23 cellular contexts compared by ENCODE assay signal in genomic region chr13:94455414-94455813, GRCh38. TPM values are rescaled to one million over a fixed set of nuclear protein-coding genes. Genes with fewer than 3 reads are reported as not detected.
"Had no signal": no experiment of that assay in that cellular context is flagged by ENCODE, and none has a peak within 500 bp of the region (broad histone marks: within the 10 kb centered on the region; RNA-seq: fewer than 3 reads in every experiment).

No MANE protein-coding gene starts in this region.

- H3K27me3 ChIP-seq: hepatocyte, pancreas, sigmoid colon, suprapubic skin, tibial artery, upper lobe of right lung had no signal

- H3K36me3 ChIP-seq: lower lobe of right lung, pancreas, prostate gland, sigmoid colon, spleen, suprapubic skin, thoracic aorta, tibial artery, upper lobe of right lung had no signal

- H2AFZ ChIP-seq: hepatocyte had no signal

- H3K9me3 ChIP-seq: lower lobe of right lung, pancreas, prostate gland, sigmoid colon, spleen, suprapubic skin, thoracic aorta, tibial artery, upper lobe of right lung had no signal

- H3K27ac ChIP-seq: hepatocyte, lower lobe of right lung, pancreas, prostate gland, sigmoid colon, spleen, suprapubic skin, thoracic aorta, tibial artery, upper lobe of right lung had no signal

- H3K4me2 ChIP-seq: hepatocyte had no signal

- FAIRE-seq: pancreas, small intestine, urothelium cell line had no signal

- DNase-seq: islet precursor cell; left ventricle myocardium superior; lower lobe of right lung; mesenchymal stem cell; naive thymus-derived CD8-positive, alpha-beta T cell; nucleus accumbens; pancreas; posterior cingulate gyrus; retina; right cardiac atrium; sigmoid colon; small intestine; spleen; stimulated activated naive CD4-positive, alpha-beta T cell; tibial artery; trophoblast cell; upper lobe of right lung had no signal

- H3K4me3 ChIP-seq: hepatocyte, lower lobe of right lung, pancreas, prostate gland, sigmoid colon, spleen, suprapubic skin, thoracic aorta, tibial artery, upper lobe of right lung had no signal

- ATAC-seq: left ventricle myocardium superior; lower lobe of right lung; naive thymus-derived CD8-positive, alpha-beta T cell; pancreas; right cardiac atrium; upper lobe of right lung had no signal

- H3K4me1 ChIP-seq: lower lobe of right lung, pancreas, prostate gland, sigmoid colon, spleen, suprapubic skin, tibial artery, upper lobe of right lung had no signal

- H3K79me2 ChIP-seq: hepatocyte had no signal

RNA-seq across cellular contexts. Expression of gene DCT, which starts 24.1 kb away (rescaled TPM):
- total RNA-seq: hepatocyte, mammary epithelial cell, upper lobe of right lung had no signal
- polyA plus RNA-seq: hepatocyte, mammary epithelial cell had no signal
